19 cellular contexts compared by ENCODE assay signal in the genomic region with DNA sequence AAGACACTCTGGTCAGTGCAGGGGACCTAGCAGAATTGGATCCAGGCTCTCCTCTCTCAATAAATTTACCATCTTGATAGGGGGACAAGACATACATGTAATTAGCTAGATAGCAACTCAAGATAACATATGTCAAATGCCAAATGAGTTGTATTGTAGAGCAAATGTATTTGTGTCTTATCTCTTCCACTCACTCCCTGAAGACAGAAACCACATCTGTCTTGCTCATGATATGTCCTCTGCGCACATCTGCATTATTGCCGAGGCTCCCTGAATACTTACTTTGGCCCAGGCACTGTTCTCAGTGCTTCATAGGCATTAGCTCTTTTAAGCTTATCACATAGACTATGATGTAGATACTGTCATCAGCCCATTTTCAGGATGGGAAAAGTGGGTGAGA.
DNase-seq lines count a peak whose midpoint lies in the region; ATAC-seq, FAIRE-seq and TF ChIP-seq lines count a peak whose summit lies in the region.
"Had no signal": no experiment of that assay in that cellular context is flagged by ENCODE, and none has a peak within 500 bp of the region (broad histone marks: within the 10 kb centered on the region; RNA-seq: fewer than 3 reads in every experiment).

No MANE protein-coding gene starts in this region.

- peaks cover 28 to 43% of the 10 kb centered on the region in 2 donors for H3K4me1 ChIP-seq in mucosa of rectum (ENCODE audit: control insufficient read depth in 2 of 2, insufficient read depth in 2 of 2, low read length in 2 of 2)
- H3K4me1 ChIP-seq: BLaER1 treated with 17β-estradiol and CSF1 and Interleukin-3, amounts not matched to agents 10 nM and 100 nM had no signal

- no peak for TF ChIP-seq CTCF in C4-2B (conservative IDR thresholded peaks at IDR 0.05)
- no peak for TF ChIP-seq CTCF in VCaP (conservative IDR thresholded peaks at IDR 0.05)

- H3K27me3 ChIP-seq in mucosa of rectum (ENCODE audit: control insufficient read depth in 2 of 2, insufficient read depth in 2 of 2, low read length in 2 of 2): no peaks in the 10 kb centered on the region
- H3K27me3 ChIP-seq: BLaER1 treated with 17β-estradiol and CSF1 and Interleukin-3, amounts not matched to agents 10 nM and 100 nM had no signal

- ATAC-seq in HG03565 (IDR thresholded peaks at IDR 0.05; ENCODE audit: unreplicated experiment): no peak
- ATAC-seq in HG03045 (IDR thresholded peaks at IDR 0.05; ENCODE audit: unreplicated experiment): no peak
- ATAC-seq: GM23338 had no signal

- peak; percentile 20 for FAIRE-seq in urothelium cell line (lab: Jason Lieb, UNC)
- FAIRE-seq: GM12892, GM18507, H54, HTR-8/SVneo had no signal

- peaks cover 3 to 4% of the 10 kb centered on the region in 2 donors for H3K9me3 ChIP-seq in mucosa of rectum (ENCODE audit: control insufficient read depth in 2 of 2, low read length in 2 of 2)
- H3K9me3 ChIP-seq: BLaER1 treated with 17β-estradiol and CSF1 and Interleukin-3, amounts not matched to agents 10 nM and 100 nM had no signal

- H3K36me3 ChIP-seq in mucosa of rectum (ENCODE audit: control insufficient read depth in 2 of 2, insufficient read depth in 2 of 2, low read length in 2 of 2): no peaks in the 10 kb centered on the region
- H3K36me3 ChIP-seq: BLaER1 treated with 17β-estradiol and CSF1 and Interleukin-3, amounts not matched to agents 10 nM and 100 nM had no signal

- H3K27ac ChIP-seq in C4-2B: peak overlapping the region; percentile 39; the same call in 1 of the 2 replicates
- H3K27ac ChIP-seq in VCaP: peak overlapping the region; percentile 95
- peak overlapping the region; percentile 97 to 98 for H3K27ac ChIP-seq in mucosa of rectum (ENCODE audit: low read depth in 2 of 2, low read length in 2 of 2)
- H3K27ac ChIP-seq: BLaER1 treated with 17β-estradiol and CSF1 and Interleukin-3, amounts not matched to agents 10 nM and 100 nM had no signal

- no peak overlapping the region for H3K4me3 ChIP-seq in mucosa of rectum (ENCODE audit: low read length in 2 of 2)
- H3K4me3 ChIP-seq: BLaER1 treated with 17β-estradiol and CSF1 and Interleukin-3, amounts not matched to agents 10 nM and 100 nM; GM23338 had no signal

- DNase-seq in urothelium cell line (ENCODE audit: low spot score) (no peak), NCI-H2029 (lab: John Stamatoyannopoulos, UW) (no peak)
- DNase-seq: CD4-positive, CD25-positive, alpha-beta regulatory T cell; DMS153; DMS79; GDM1; HCEC 1CT; IMR-90 had no signal

- no peak overlapping the region for H3K9ac ChIP-seq in mucosa of rectum (ENCODE audit: low read depth in 1 of 2, low read length in 2 of 2)
- H3K9ac ChIP-seq: BLaER1 treated with 17β-estradiol and CSF1 and Interleukin-3, amounts not matched to agents 10 nM and 100 nM had no signal

Comparison
In these comparisons a context has a peak if more than half of its experiments do, and no peak if none do; other contexts are left out.
1. H3K27ac ChIP-seq: peak in every context shown above with its lines; median percentile 98 in mucosa of rectum; 95 in VCaP; 39 in C4-2B.